ENCODE assay signal across 15 cellular contexts in the genomic region with DNA sequence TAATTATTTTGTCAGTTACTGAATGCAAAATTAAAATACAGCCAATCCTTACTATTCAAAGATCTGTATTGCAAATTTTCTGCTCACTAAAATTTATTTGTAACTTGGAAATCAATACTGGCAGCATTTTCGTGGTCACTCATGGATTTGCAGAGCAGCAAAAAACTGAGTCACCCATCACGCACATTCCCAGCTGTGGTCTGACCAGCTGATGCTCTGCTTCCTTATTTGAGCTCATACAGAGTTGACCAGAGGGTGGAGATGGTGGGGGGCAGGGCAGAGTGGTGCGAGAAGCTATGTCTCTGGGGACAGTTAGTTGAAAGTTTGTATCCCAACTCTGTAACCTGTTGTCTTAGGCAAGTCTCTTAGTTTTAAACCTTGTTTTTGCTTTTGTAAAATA.
DNase-seq lines count a peak whose midpoint lies in the region; ATAC-seq and TF ChIP-seq lines count a peak whose summit lies in the region.
"Had no signal": no experiment of that assay in that cellular context is flagged by ENCODE, and none has a peak within 500 bp of the region (broad histone marks: within the 10 kb centered on the region; RNA-seq: fewer than 3 reads in every experiment).

No MANE protein-coding gene starts in this region.

- H3K4me2 ChIP-seq in osteoblast (ENCODE audit: insufficient read depth, low read length), result peak overlapping the region; percentile 18

- no peaks in the 10 kb centered on the region for H4K20me1 ChIP-seq in osteoblast (ENCODE audit: insufficient read depth, low read length)

- H3K4me3 ChIP-seq in osteoblast (ENCODE audit: insufficient read depth, low read length) (no peak overlapping the region), upper lobe of right lung (no peak overlapping the region)
- H3K4me3 ChIP-seq: skin epidermis had no signal

- H3K27ac ChIP-seq in osteoblast (ENCODE audit: low read depth, low read length) (no peak overlapping the region), upper lobe of right lung (no peak overlapping the region)
- H3K27ac ChIP-seq: skin epidermis had no signal

- peaks cover 37% of the 10 kb centered on the region for H3K4me1 ChIP-seq in osteoblast (ENCODE audit: insufficient read depth, low read length)
- no peaks in the 10 kb centered on the region for H3K4me1 ChIP-seq in upper lobe of right lung

- no peak overlapping the region for H2AFZ ChIP-seq in osteoblast (ENCODE audit: low read length)

- no peak for ATAC-seq in upper lobe of right lung
- ATAC-seq: activated CD4-positive, alpha-beta T cell treated with anti-CD3 and anti-CD28 coated beads for 36 hours; activated T-helper 17 cell treated with anti-CD3 and anti-CD28 coated beads, Interleukin-2, amount 50 U/mL, for 72 hours had no signal

- H3K79me2 ChIP-seq in osteoblast (ENCODE audit: insufficient read depth, low read length), result no peaks in the 10 kb centered on the region

- H3K36me3 ChIP-seq in osteoblast (ENCODE audit: insufficient read depth, low read length) (no peaks in the 10 kb centered on the region), upper lobe of right lung (no peaks in the 10 kb centered on the region)

- H3K27me3 ChIP-seq in osteoblast (ENCODE audit: insufficient read depth, low read length) (no peaks in the 10 kb centered on the region), upper lobe of right lung (no peaks in the 10 kb centered on the region)

- H3K9me3 ChIP-seq in osteoblast (ENCODE audit: low read depth, low read length), result no peaks in the 10 kb centered on the region
- H3K9me3 ChIP-seq in upper lobe of right lung, result no peaks in the 10 kb centered on the region

- intact Hi-C loops in upper lobe of right lung (cut with DNase I), result no loop called here

- TF ChIP-seq CTCF in osteoblast (IDR thresholded peaks at IDR 0.05; ENCODE audit: extremely low read depth, low read depth, low read length) (no peak), upper lobe of right lung (IDR thresholded peaks at IDR 0.05) (no peak)

- peak; percentile 48 for DNase-seq in GM04504 (ENCODE audit: low read depth)
- DNase-seq in NOMO-1 treated with DMSO at 0.1 percent for 48 hours (lab: John Stamatoyannopoulos, UW; ENCODE audit: unreplicated experiment), result peak; percentile 51
- peak; percentile 69 for DNase-seq in dedifferentiated amniotic fluid mesenchymal stem cell (ENCODE audit: extremely low spot score)
- peak; percentile 85 for DNase-seq in osteoblast (ENCODE audit: insufficient read length, low spot score, missing footprints)
- no peak for DNase-seq in stimulated activated CD4-positive, alpha-beta T cell treated with anti-CD3 and anti-CD28 coated beads, Interleukin-15, amount 100 ng/mL, for 24 hours
- no peak for DNase-seq in upper lobe of right lung
- no peak for DNase-seq in NCI-H187 (lab: John Stamatoyannopoulos, UW)
- no peak for DNase-seq in effector CD4-positive, alpha-beta T cell
- DNase-seq: activated CD4-positive, alpha-beta T cell treated with anti-CD3 and anti-CD28 coated beads for 36 hours; NCI-H1436; NCI-H774; nephron progenitor cell; SW 1271 had no signal

Comparison
In these comparisons a context has a peak if more than half of its experiments do, and no peak if none do; other contexts are left out.
1. DNase-seq: peak in GM04504 (single experiment), NOMO-1 treated with DMSO at 0.1 percent for 48 hours (single experiment), dedifferentiated amniotic fluid mesenchymal stem cell (single experiment) and osteoblast (single experiment); none in stimulated activated CD4-positive, alpha-beta T cell treated with anti-CD3 and anti-CD28 coated beads, Interleukin-15, amount 100 ng/mL, for 24 hours (single experiment), upper lobe of right lung (single experiment), NCI-H187 (0 of 2) and effector CD4-positive, alpha-beta T cell (single experiment).